Comparison of ENCODE assay signal across 30 cellular contexts in the genomic region with DNA sequence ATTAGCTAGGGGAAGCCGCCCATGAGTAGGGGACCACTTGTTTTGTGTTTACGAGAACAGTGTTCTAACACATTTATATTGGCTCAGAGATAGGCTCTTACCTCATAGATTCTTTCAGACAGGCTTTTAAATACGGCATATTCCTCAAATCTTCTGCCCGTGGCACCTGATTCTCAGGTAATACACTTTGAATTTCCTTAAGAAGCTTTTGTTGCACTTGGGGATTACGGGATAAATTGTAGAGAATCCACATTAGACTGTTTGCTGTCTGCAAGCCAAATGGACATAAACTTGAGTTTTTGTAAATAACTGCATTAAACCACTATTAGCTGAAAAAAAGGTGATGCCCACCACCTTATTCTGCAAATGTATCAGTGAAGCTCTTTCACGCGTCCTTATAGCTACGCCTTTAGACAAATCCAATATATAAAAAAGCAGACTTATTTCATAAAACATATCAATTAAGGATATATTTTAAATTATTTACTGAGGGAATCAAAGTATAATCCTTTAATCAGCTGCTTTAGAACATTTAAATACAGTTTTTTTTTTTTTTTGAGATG. TPM values are rescaled to one million over a fixed set of nuclear protein-coding genes. Genes with fewer than 3 reads are reported as not detected.
"Had no signal": no experiment of that assay in that cellular context is flagged by ENCODE, and none has a peak within 500 bp of the region (broad histone marks: within the 10 kb centered on the region; RNA-seq: fewer than 3 reads in every experiment).

No MANE protein-coding gene starts in this region.

- H3K4me3 ChIP-seq: hepatocyte, left lung, left ventricle myocardium inferior, lower lobe of right lung, lung, mucosa of descending colon had no signal

- H3K27ac Mint-ChIP-seq: immature natural killer cell; memory B cell; mesothelial cell of epicardium; naive thymus-derived CD4-positive, alpha-beta T cell had no signal

- H3K27me3 ChIP-seq: hepatocyte had no signal

- FAIRE-seq: islet of Langerhans, keratinocyte, kidney had no signal

- H3K9me3 ChIP-seq: left lung, left ventricle myocardium inferior, lower lobe of right lung, mucosa of descending colon had no signal

- H3K4me1 Mint-ChIP-seq: immature natural killer cell; memory B cell; mesothelial cell of epicardium; naive B cell; naive thymus-derived CD4-positive, alpha-beta T cell had no signal

- DNase-seq: hippocampal formation; hypothalamus; immature natural killer cell; islet precursor cell; kidney; kidney glomerular epithelial cell; left cardiac atrium; left colon; left lung; left ventricle myocardium inferior; left ventricle myocardium superior; lower lobe of right lung; mammary epithelial cell; mesenchymal stem cell; mesendoderm; midbrain; mucosa of descending colon; naive B cell; naive thymus-derived CD4-positive, alpha-beta T cell had no signal

- H3K9me3 Mint-ChIP-seq: immature natural killer cell, memory B cell, mesothelial cell of epicardium, naive B cell had no signal

- H3K4me1 ChIP-seq: left lung, left ventricle myocardium inferior, lower lobe of right lung had no signal

- H3K79me2 ChIP-seq: hepatocyte had no signal

- H3K4me2 ChIP-seq: hepatocyte had no signal

- H3K36me3 ChIP-seq: left lung, left ventricle myocardium inferior, lower lobe of right lung had no signal

- ATAC-seq: left cardiac atrium; left colon; left lobe of liver; left lung; left ventricle myocardium superior; lower lobe of right lung; mucosa of descending colon; naive thymus-derived CD4-positive, alpha-beta T cell had no signal

- H2AFZ ChIP-seq: hepatocyte had no signal

- H3K36me3 Mint-ChIP-seq: immature natural killer cell; memory B cell; mesothelial cell of epicardium; naive B cell; naive thymus-derived CD4-positive, alpha-beta T cell had no signal

- H3K4me3 Mint-ChIP-seq: immature natural killer cell; memory B cell; mesothelial cell of epicardium; naive B cell; naive thymus-derived CD4-positive, alpha-beta T cell had no signal

- H3K27ac ChIP-seq: hepatocyte, left lung, left ventricle myocardium inferior, lower lobe of right lung had no signal

RNA-seq across cellular contexts. Expression of a gene that starts 14.8 kb away (rescaled TPM):
- total RNA-seq: left cardiac atrium, left colon, left lobe of liver, left ventricle myocardium inferior, left ventricle myocardium superior, liver, lung microvascular endothelial cell, mesenteric fat pad, mucosa of descending colon, mucosa of gallbladder had no signal
- polyA plus RNA-seq: hepatocyte; immature natural killer cell; liver; naive thymus-derived CD4-positive, alpha-beta T cell had no signal
